In genomic region chr7:28332031-28332430, GRCh38 we compare ENCODE assay signal across 28 cellular contexts.
"Had no signal": no experiment of that assay in that cellular context is flagged by ENCODE, and none has a peak within 500 bp of the region (broad histone marks: within the 10 kb centered on the region; RNA-seq: fewer than 3 reads in every experiment).

No MANE protein-coding gene starts in this region.

- H3K27me3 ChIP-seq: brain microvascular endothelial cell, heart left ventricle had no signal

- H3K9me3 Mint-ChIP-seq: central memory CD8-positive, alpha-beta T cell had no signal

- H3K27me3 Mint-ChIP-seq: activated naive CD8-positive, alpha-beta T cell; central memory CD8-positive, alpha-beta T cell had no signal

- H3K36me3 Mint-ChIP-seq: activated CD4-positive, alpha-beta memory T cell treated with anti-CD3 and anti-CD28 coated beads for 36 hours; activated CD8-positive, alpha-beta memory T cell treated with anti-CD3 and anti-CD28 coated beads, Interleukin-2, amount 10 ng/mL, durations not matched to agents 7 days and 5 days; activated naive CD8-positive, alpha-beta T cell had no signal

- H3K4me3 Mint-ChIP-seq: activated CD4-positive, alpha-beta memory T cell treated with anti-CD3 and anti-CD28 coated beads for 36 hours; activated CD4-positive, alpha-beta T cell treated with anti-CD3 and anti-CD28 coated beads for 36 hours; activated CD4-positive, alpha-beta T cell treated with anti-CD3 and anti-CD28 coated beads, Interleukin-2, amount 10 ng/mL, durations not matched to agents 24 days and 14 days; activated CD8-positive, alpha-beta memory T cell treated with anti-CD3 and anti-CD28 coated beads, Interleukin-2, amount 10 ng/mL, durations not matched to agents 7 days and 5 days; activated CD8-positive, alpha-beta T cell treated with anti-CD3 and anti-CD28 coated beads, Interleukin-2, amount 10 ng/mL, durations not matched to agents 7 days and 5 days; activated naive CD4-positive, alpha-beta T cell treated with anti-CD3 and anti-CD28 coated beads for 36 hours; activated naive CD8-positive, alpha-beta T cell; activated T-helper 1 cell treated with anti-CD3 and anti-CD28 coated beads, Interleukin-12 subunit alpha, Interleukin-12 subunit beta, Interleukin-2, Interleukin-4 antibody, amounts not matched to agents 30 ng/mL and 10 ng/mL and 1 ng/mL, durations not matched to agents 14 hours and 24 hours and 36 hours; central memory CD8-positive, alpha-beta T cell; dendritic cell treated with granulocyte-macrophage colony-stimulating factor and Interleukin-4, amounts not matched to agents 40 ng/mL and 50 ng/mL, for 4 days; endodermal cell had no signal

- H3K27ac ChIP-seq: brain microvascular endothelial cell, coronary artery, dorsolateral prefrontal cortex, heart left ventricle had no signal

- H3K4me3 ChIP-seq: coronary artery, dorsolateral prefrontal cortex, heart left ventricle had no signal

- DNase-seq: activated CD4-positive, alpha-beta memory T cell treated with anti-CD3 and anti-CD28 coated beads for 36 hours; activated CD4-positive, alpha-beta T cell treated with anti-CD3 and anti-CD28 coated beads for 36 hours; activated CD4-positive, alpha-beta T cell treated with anti-CD3 and anti-CD28 coated beads, Interleukin-2, amount 10 ng/mL, durations not matched to agents 24 days and 14 days; activated CD4-positive, CD25-positive, alpha-beta regulatory T cell; activated CD4-positive, CD25-positive, alpha-beta regulatory T cell treated with anti-CD3 and anti-CD28 coated beads, Interleukin-2, amount 50 U/mL, for 72 hours; activated CD8-positive, alpha-beta memory T cell treated with anti-CD3 and anti-CD28 coated beads, Interleukin-2, amount 10 ng/mL, durations not matched to agents 7 days and 5 days; activated CD8-positive, alpha-beta memory T cell treated with anti-CD3 and anti-CD28 coated beads, Interleukin-2, amount 50 U/mL, for 4 hours; activated CD8-positive, alpha-beta T cell treated with anti-CD3 and anti-CD28 coated beads, Interleukin-2, amount 10 ng/mL, durations not matched to agents 7 days and 5 days; activated effector memory CD4-positive, alpha-beta T cell treated with anti-CD3 and anti-CD28 coated beads, Interleukin-2, amount 50 U/mL, for 16 hours; activated naive CD4-positive, alpha-beta T cell treated with anti-CD3 and anti-CD28 coated beads for 36 hours; activated T-cell treated with anti-CD3 and anti-CD28 coated beads, Interleukin-2, amount 50 U/mL, for 1 hour; activated T-cell treated with anti-CD3 and anti-CD28 coated beads, Interleukin-2, amount 50 U/mL, for 48 hours; amniotic stem cell; anterior cingulate cortex; brain microvascular endothelial cell; dorsolateral prefrontal cortex; effector memory CD4-positive, alpha-beta T cell; endodermal cell; foreskin melanocyte; glutamatergic neuron; heart left ventricle; T-helper 2 cell had no signal

- H3K27ac Mint-ChIP-seq: activated CD4-positive, alpha-beta memory T cell treated with anti-CD3 and anti-CD28 coated beads for 36 hours; activated CD4-positive, alpha-beta T cell treated with anti-CD3 and anti-CD28 coated beads for 36 hours; activated CD4-positive, alpha-beta T cell treated with anti-CD3 and anti-CD28 coated beads, Interleukin-2, amount 10 ng/mL, durations not matched to agents 24 days and 14 days; activated CD8-positive, alpha-beta memory T cell treated with anti-CD3 and anti-CD28 coated beads, Interleukin-2, amount 10 ng/mL, durations not matched to agents 7 days and 5 days; activated CD8-positive, alpha-beta T cell treated with anti-CD3 and anti-CD28 coated beads, Interleukin-2, amount 10 ng/mL, durations not matched to agents 7 days and 5 days; activated naive CD4-positive, alpha-beta T cell treated with anti-CD3 and anti-CD28 coated beads for 36 hours; activated T-helper 1 cell treated with anti-CD3 and anti-CD28 coated beads, Interleukin-12 subunit alpha, Interleukin-12 subunit beta, Interleukin-2, Interleukin-4 antibody, amounts not matched to agents 30 ng/mL and 10 ng/mL and 1 ng/mL, durations not matched to agents 14 hours and 24 hours and 36 hours; activated T-helper 2 cell treated with anti-CD3 and anti-CD28 coated beads, Interferon-gamma antibody, Interleukin-2, Interleukin-4, amounts not matched to agents 10 μg/mL and 5 μg/mL and 100 μg/mL, durations not matched to agents 14 hours and 24 hours and 36 hours; dendritic cell treated with granulocyte-macrophage colony-stimulating factor and Interleukin-4, amounts not matched to agents 40 ng/mL and 50 ng/mL, for 4 days; endodermal cell had no signal

- H3K4me1 Mint-ChIP-seq: endodermal cell had no signal

- H3K36me3 ChIP-seq: brain microvascular endothelial cell, heart left ventricle had no signal
